In genomic region chr19:1018932-1019615, GRCh38 we compare ENCODE assay signal across 1 cellular context.
TF ChIP-seq lines count a peak whose summit lies in the region.

No MANE protein-coding gene starts in this region.

TF ChIP-seq in WTC11, 78 proteins besides CTCF, POLR2A, EP300 and RAD21:
- TF ChIP-seq AR (CRISPR knock-in tag; IDR thresholded peaks at IDR 0.05): no peak
- no peak for TF ChIP-seq EMX1 (CRISPR knock-in tag; IDR thresholded peaks at IDR 0.05)
- no peak for TF ChIP-seq ZNF121 (CRISPR knock-in tag; IDR thresholded peaks at IDR 0.05)
- TF ChIP-seq GABPB1 (CRISPR knock-in tag; IDR thresholded peaks at IDR 0.05): no peak
- no peak for TF ChIP-seq ZNF425 (CRISPR knock-in tag; conservative IDR thresholded peaks at IDR 0.05)
- no peak for TF ChIP-seq ERG (CRISPR knock-in tag; IDR thresholded peaks at IDR 0.05)
- TF ChIP-seq ZNF423 (CRISPR knock-in tag; IDR thresholded peaks at IDR 0.05): no peak
- no peak for TF ChIP-seq HMGA2 (CRISPR knock-in tag; IDR thresholded peaks at IDR 0.05)
- no peak for TF ChIP-seq ATF2 (CRISPR knock-in tag; IDR thresholded peaks at IDR 0.05; ENCODE audit: borderline replicate concordance, low read depth)
- TF ChIP-seq ZNF512 (CRISPR knock-in tag; IDR thresholded peaks at IDR 0.05; ENCODE audit: borderline replicate concordance): no peak
- no peak for TF ChIP-seq ZNF263 (CRISPR knock-in tag; IDR thresholded peaks at IDR 0.05; ENCODE audit: low read depth)
